Comparison of ENCODE assay signal across 1 cellular context in genomic region chr1:10168912-10169514, GRCh38.
TF ChIP-seq lines count a peak whose summit lies in the region.

No MANE protein-coding gene starts in this region.

TF ChIP-seq in HepG2, 621 proteins besides CTCF, POLR2A, EP300 and RAD21 (continued from another document and continues in another):
- TF ChIP-seq PREB (CRISPR knock-in tag; IDR thresholded peaks at IDR 0.05) (no peak), MLXIP (CRISPR knock-in tag; IDR thresholded peaks at IDR 0.05; ENCODE audit: borderline replicate concordance) (no peak), HMG20B (CRISPR knock-in tag; conservative IDR thresholded peaks at IDR 0.05) (no peak), ZNF737 (CRISPR knock-in tag; IDR thresholded peaks at IDR 0.05; ENCODE audit: borderline replicate concordance) (no peak), CREB1 (IDR thresholded peaks at IDR 0.05) (peak; percentile 54; the same call in 1 of the 2 replicates), CREB1 (CRISPR knock-in tag; IDR thresholded peaks at IDR 0.05) (no peak), FIP1L1 (IDR thresholded peaks at IDR 0.05; ENCODE audit: borderline replicate concordance, insufficient read depth, low read depth, low read length) (no peak), TSC22D2 (CRISPR knock-in tag; IDR thresholded peaks at IDR 0.05; ENCODE audit: borderline replicate concordance) (no peak), MEF2D (CRISPR knock-in tag; IDR thresholded peaks at IDR 0.05) (no peak), AGO1 (IDR thresholded peaks at IDR 0.05; ENCODE audit: low read depth, low read length, poor library complexity, severe bottlenecking) (no peak), ATF3 (CRISPR knock-in tag; IDR thresholded peaks at IDR 0.05) (no peak), HNRNPL (IDR thresholded peaks at IDR 0.05; ENCODE audit: low read depth, low read length) (no peak), SMAD3 (CRISPR knock-in tag; IDR thresholded peaks at IDR 0.05) (no peak), NFIB (CRISPR knock-in tag; IDR thresholded peaks at IDR 0.05; ENCODE audit: borderline replicate concordance) (no peak), KLF15 (CRISPR knock-in tag; IDR thresholded peaks at IDR 0.05; ENCODE audit: borderline replicate concordance) (no peak), ZNF430 (CRISPR knock-in tag; IDR thresholded peaks at IDR 0.05) (no peak), ZUFSP (CRISPR knock-in tag; IDR thresholded peaks at IDR 0.05; ENCODE audit: borderline replicate concordance) (no peak), ZBTB20 (CRISPR knock-in tag; IDR thresholded peaks at IDR 0.05; ENCODE audit: borderline replicate concordance, low read depth) (no peak), MXI1 (IDR thresholded peaks at IDR 0.05; ENCODE audit: borderline replicate concordance, low read depth, low read length) (peak; percentile 51; the same call in 1 of the 3 replicates), ATF5 (CRISPR knock-in tag; IDR thresholded peaks at IDR 0.05; ENCODE audit: low read depth) (no peak), ZSCAN9 (CRISPR knock-in tag; IDR thresholded peaks at IDR 0.05; ENCODE audit: borderline replicate concordance) (no peak), ZC3H4 (CRISPR knock-in tag; IDR thresholded peaks at IDR 0.05; ENCODE audit: borderline replicate concordance) (no peak), TOPORS (CRISPR knock-in tag; IDR thresholded peaks at IDR 0.05) (no peak), KLF16 (CRISPR knock-in tag; IDR thresholded peaks at IDR 0.05) (no peak), RBM22 (optimal IDR thresholded peaks at IDR 0.05; ENCODE audit: low read length) (no peak), ARID3A (IDR thresholded peaks at IDR 0.05; ENCODE audit: low read depth, low read length) (no peak), THYN1 (CRISPR knock-in tag; IDR thresholded peaks at IDR 0.05; ENCODE audit: borderline replicate concordance, low read depth) (no peak), SIN3A (IDR thresholded peaks at IDR 0.05; ENCODE audit: borderline replicate concordance, low read depth, low read length) (no peak), ZNF3 (CRISPR knock-in tag; IDR thresholded peaks at IDR 0.05) (peak; percentile 93), SUZ12 (IDR thresholded peaks at IDR 0.05; ENCODE audit: low read depth, low read length) (no peak), IRF2 (CRISPR knock-in tag; IDR thresholded peaks at IDR 0.05) (no peak), SAP130 (CRISPR knock-in tag; IDR thresholded peaks at IDR 0.05; ENCODE audit: low read depth) (no peak), HNF4G (IDR thresholded peaks at IDR 0.05; ENCODE audit: borderline replicate concordance, low read depth, low read length) (no peak), HNF4G (CRISPR knock-in tag; IDR thresholded peaks at IDR 0.05; ENCODE audit: borderline replicate concordance, low read depth) (no peak), MAFF (IDR thresholded peaks at IDR 0.05; ENCODE audit: low read depth, low read length) (no peak), ZNF761 (CRISPR knock-in tag; conservative IDR thresholded peaks at IDR 0.05) (no peak), HNRNPH1 (optimal IDR thresholded peaks at IDR 0.05; ENCODE audit: low read depth, low read length) (no peak), ATF7 (IDR thresholded peaks at IDR 0.05) (no peak), ATF7 (CRISPR knock-in tag; IDR thresholded peaks at IDR 0.05) (no peak), FOXA1 (IDR thresholded peaks at IDR 0.05) (no peak), FOXA1 (CRISPR knock-in tag; IDR thresholded peaks at IDR 0.05) (peak; percentile 74), CEBPG (CRISPR knock-in tag; IDR thresholded peaks at IDR 0.05) (no peak), ZNF136 (CRISPR knock-in tag; IDR thresholded peaks at IDR 0.05; ENCODE audit: low read depth) (no peak), PCBP1 (IDR thresholded peaks at IDR 0.05; ENCODE audit: borderline replicate concordance, low read depth, low read length) (no peak), ZNF501 (CRISPR knock-in tag; IDR thresholded peaks at IDR 0.05) (no peak; the same call in 1 of the 2 replicates), TBX3 (IDR thresholded peaks at IDR 0.05; ENCODE audit: borderline replicate concordance) (no peak), NFRKB (IDR thresholded peaks at IDR 0.05) (no peak)
- TF ChIP-seq, protein P1, sequence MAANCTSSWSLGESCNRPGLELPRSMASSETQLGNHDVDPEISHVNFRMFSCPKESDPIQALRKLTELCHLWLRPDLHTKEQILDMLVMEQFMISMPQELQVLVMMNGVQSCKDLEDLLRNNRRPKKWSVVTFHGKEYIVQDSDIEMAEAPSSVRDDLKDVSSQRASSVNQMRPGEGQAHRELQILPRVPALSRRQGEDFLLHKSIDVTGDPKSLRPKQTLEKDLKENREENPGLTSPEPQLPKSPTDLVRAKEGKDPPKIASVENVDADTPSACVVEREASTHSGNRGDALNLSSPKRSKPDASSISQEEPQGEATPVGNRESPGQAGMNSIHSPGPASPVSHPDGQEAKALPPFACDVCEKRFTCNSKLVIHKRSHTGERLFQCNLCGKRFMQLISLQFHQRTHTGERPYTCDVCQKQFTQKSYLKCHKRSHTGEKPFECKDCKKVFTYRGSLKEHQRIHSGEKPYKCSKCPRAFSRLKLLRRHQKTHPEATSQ (CRISPR knock-in tag; IDR thresholded peaks at IDR 0.05; ENCODE audit: borderline replicate concordance): 0 out of 2 replicates have a peak, but pooled peaks have one; percentile 21
- TF ChIP-seq, protein P2, sequence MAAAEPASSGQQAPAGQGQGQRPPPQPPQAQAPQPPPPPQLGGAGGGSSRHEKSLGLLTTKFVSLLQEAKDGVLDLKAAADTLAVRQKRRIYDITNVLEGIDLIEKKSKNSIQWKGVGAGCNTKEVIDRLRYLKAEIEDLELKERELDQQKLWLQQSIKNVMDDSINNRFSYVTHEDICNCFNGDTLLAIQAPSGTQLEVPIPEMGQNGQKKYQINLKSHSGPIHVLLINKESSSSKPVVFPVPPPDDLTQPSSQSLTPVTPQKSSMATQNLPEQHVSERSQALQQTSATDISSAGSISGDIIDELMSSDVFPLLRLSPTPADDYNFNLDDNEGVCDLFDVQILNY (CRISPR knock-in tag; conservative IDR thresholded peaks at IDR 0.05): no peak
- TF ChIP-seq, protein P3, sequence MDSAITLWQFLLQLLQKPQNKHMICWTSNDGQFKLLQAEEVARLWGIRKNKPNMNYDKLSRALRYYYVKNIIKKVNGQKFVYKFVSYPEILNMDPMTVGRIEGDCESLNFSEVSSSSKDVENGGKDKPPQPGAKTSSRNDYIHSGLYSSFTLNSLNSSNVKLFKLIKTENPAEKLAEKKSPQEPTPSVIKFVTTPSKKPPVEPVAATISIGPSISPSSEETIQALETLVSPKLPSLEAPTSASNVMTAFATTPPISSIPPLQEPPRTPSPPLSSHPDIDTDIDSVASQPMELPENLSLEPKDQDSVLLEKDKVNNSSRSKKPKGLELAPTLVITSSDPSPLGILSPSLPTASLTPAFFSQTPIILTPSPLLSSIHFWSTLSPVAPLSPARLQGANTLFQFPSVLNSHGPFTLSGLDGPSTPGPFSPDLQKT (CRISPR knock-in tag; IDR thresholded peaks at IDR 0.05; ENCODE audit: borderline replicate concordance): no peak
- TF ChIP-seq, protein P4, sequence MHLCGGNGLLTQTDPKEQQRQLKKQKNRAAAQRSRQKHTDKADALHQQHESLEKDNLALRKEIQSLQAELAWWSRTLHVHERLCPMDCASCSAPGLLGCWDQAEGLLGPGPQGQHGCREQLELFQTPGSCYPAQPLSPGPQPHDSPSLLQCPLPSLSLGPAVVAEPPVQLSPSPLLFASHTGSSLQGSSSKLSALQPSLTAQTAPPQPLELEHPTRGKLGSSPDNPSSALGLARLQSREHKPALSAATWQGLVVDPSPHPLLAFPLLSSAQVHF (CRISPR knock-in tag; IDR thresholded peaks at IDR 0.05): no peak
- TF ChIP-seq, protein P5, sequence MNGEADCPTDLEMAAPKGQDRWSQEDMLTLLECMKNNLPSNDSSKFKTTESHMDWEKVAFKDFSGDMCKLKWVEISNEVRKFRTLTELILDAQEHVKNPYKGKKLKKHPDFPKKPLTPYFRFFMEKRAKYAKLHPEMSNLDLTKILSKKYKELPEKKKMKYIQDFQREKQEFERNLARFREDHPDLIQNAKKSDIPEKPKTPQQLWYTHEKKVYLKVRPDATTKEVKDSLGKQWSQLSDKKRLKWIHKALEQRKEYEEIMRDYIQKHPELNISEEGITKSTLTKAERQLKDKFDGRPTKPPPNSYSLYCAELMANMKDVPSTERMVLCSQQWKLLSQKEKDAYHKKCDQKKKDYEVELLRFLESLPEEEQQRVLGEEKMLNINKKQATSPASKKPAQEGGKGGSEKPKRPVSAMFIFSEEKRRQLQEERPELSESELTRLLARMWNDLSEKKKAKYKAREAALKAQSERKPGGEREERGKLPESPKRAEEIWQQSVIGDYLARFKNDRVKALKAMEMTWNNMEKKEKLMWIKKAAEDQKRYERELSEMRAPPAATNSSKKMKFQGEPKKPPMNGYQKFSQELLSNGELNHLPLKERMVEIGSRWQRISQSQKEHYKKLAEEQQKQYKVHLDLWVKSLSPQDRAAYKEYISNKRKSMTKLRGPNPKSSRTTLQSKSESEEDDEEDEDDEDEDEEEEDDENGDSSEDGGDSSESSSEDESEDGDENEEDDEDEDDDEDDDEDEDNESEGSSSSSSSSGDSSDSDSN (CRISPR knock-in tag; IDR thresholded peaks at IDR 0.05): no peak
- TF ChIP-seq, protein P6, sequence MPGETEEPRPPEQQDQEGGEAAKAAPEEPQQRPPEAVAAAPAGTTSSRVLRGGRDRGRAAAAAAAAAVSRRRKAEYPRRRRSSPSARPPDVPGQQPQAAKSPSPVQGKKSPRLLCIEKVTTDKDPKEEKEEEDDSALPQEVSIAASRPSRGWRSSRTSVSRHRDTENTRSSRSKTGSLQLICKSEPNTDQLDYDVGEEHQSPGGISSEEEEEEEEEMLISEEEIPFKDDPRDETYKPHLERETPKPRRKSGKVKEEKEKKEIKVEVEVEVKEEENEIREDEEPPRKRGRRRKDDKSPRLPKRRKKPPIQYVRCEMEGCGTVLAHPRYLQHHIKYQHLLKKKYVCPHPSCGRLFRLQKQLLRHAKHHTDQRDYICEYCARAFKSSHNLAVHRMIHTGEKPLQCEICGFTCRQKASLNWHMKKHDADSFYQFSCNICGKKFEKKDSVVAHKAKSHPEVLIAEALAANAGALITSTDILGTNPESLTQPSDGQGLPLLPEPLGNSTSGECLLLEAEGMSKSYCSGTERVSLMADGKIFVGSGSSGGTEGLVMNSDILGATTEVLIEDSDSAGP (CRISPR knock-in tag; IDR thresholded peaks at IDR 0.05; ENCODE audit: borderline replicate concordance): no peak
